In genomic region chr2:190804182-190804795, GRCh38 we compare ENCODE assay signal across 10 cellular contexts.
DNase-seq lines count a peak whose midpoint lies in the region; ATAC-seq, FAIRE-seq and TF ChIP-seq lines count a peak whose summit lies in the region.
"Had no signal": no experiment of that assay in that cellular context is flagged by ENCODE, and none has a peak within 500 bp of the region (broad histone marks: within the 10 kb centered on the region; RNA-seq: fewer than 3 reads in every experiment).

No MANE protein-coding gene starts in this region.

- POLR2A ChIA-PET in OCI-LY7 (lab: Charles Lee): interaction anchor here (0.7 kb wide), 2 partner anchors 232 to 655 kb away, joined by 3 to 6 read pairs; no protein-coding TSS in a partner anchor

- H3K4me1 ChIP-seq in OCI-LY7 (ENCODE audit: insufficient read depth, low read length, poor library complexity, severe bottlenecking): no peaks in the 10 kb centered on the region
- peaks cover 0 to 10% of the 10 kb centered on the region in 2 donors for H3K4me1 ChIP-seq in small intestine (ENCODE audit: control insufficient read depth in 2 of 2, insufficient read depth in 1 of 2, low read depth in 1 of 2, low read length in 1 of 2)

- H3K9me3 ChIP-seq in OCI-LY7 (ENCODE audit: low read length) (no peaks in the 10 kb centered on the region), small intestine (ENCODE audit: control insufficient read depth, low read depth) (no peaks in the 10 kb centered on the region)
- H3K9me3 ChIP-seq: BLaER1 had no signal

- no peak overlapping the region for H3K4me2 ChIP-seq in OCI-LY7 (ENCODE audit: low read length)
- H3K4me2 ChIP-seq: BLaER1 had no signal

- ATAC-seq in HG02981 (IDR thresholded peaks at IDR 0.05; ENCODE audit: unreplicated experiment) (no peak), GM21737 (IDR thresholded peaks at IDR 0.05; ENCODE audit: unreplicated experiment) (no peak)

- no peak overlapping the region for H2AFZ ChIP-seq in OCI-LY7 (ENCODE audit: low read length)

- DNase-seq in DMS53 (lab: John Stamatoyannopoulos, UW) (peak; percentile 31), DMS53 treated with DMSO at 0.1 percent for 48 hours (lab: John Stamatoyannopoulos, UW; ENCODE audit: unreplicated experiment) (no peak), OCI-LY7 (ENCODE audit: low spot score) (no peak), fibroblast of mammary gland (ENCODE audit: low read depth) (peak; percentile 51), small intestine (peak; percentile 48)
- no peak for DNase-seq in stimulated activated CD4-positive, alpha-beta T cell treated with anti-CD3 and anti-CD28 coated beads, Interleukin-15, amount 100 ng/mL, for 24 hours
- DNase-seq: MV-4-11 had no signal

- H3K79me2 ChIP-seq in OCI-LY7 (ENCODE audit: insufficient read depth, low read depth, low read length): no peaks in the 10 kb centered on the region

- peak; percentile 69 for TF ChIP-seq CTCF in OCI-LY7 (conservative IDR thresholded peaks at IDR 0.05; ENCODE audit: low read length)
- peak; percentile 69 for TF ChIP-seq CTCF in fibroblast of mammary gland (conservative IDR thresholded peaks at IDR 0.05; ENCODE audit: control insufficient read depth, insufficient read depth, low read depth, low read length)

- no peaks in the 10 kb centered on the region for H3K36me3 ChIP-seq in OCI-LY7 (ENCODE audit: insufficient read depth, low read length)
- H3K36me3 ChIP-seq in small intestine (ENCODE audit: control insufficient read depth in 2 of 2, insufficient read depth in 2 of 2, low read length in 2 of 2): no peaks in the 10 kb centered on the region
- H3K36me3 ChIP-seq: BLaER1 had no signal

- FAIRE-seq in small intestine (lab: Jason Lieb, UNC): no peak

- no peaks in the 10 kb centered on the region for H4K20me1 ChIP-seq in OCI-LY7 (ENCODE audit: insufficient read depth, low read length)
- H4K20me1 ChIP-seq: BLaER1 had no signal

- H3K27ac ChIP-seq in OCI-LY7 (ENCODE audit: low read depth, low read length, poor library complexity, severe bottlenecking) (no peak overlapping the region), small intestine (ENCODE audit: low read depth in 1 of 2, low read length in 1 of 2) (no peak overlapping the region)
- H3K27ac ChIP-seq: BLaER1 had no signal

- no peaks in the 10 kb centered on the region for H3K9me2 ChIP-seq in OCI-LY7 (ENCODE audit: insufficient read depth, low read length)

- WGBS in small intestine, 3 donors: 27 to 41% (median 40%) methylated on average over 5 of the region's 5 CpGs

- H3K27me3 ChIP-seq in small intestine (ENCODE audit: control insufficient read depth in 2 of 2, insufficient read depth in 2 of 2, low read length in 2 of 2): no peaks in the 10 kb centered on the region
- H3K27me3 ChIP-seq: BLaER1 had no signal

- intact Hi-C loops in OCI-LY7 (cut with micrococcal nuclease; ENCODE audit: unreplicated experiment): loop anchor here (5.0 kb wide), 1 partner anchor 422 kb away; no protein-coding TSS in a partner anchor

- H3K4me3 ChIP-seq in OCI-LY7 (ENCODE audit: low read depth, low read length, poor library complexity, severe bottlenecking) (no peak overlapping the region), fibroblast of mammary gland (ENCODE audit: control insufficient read depth, low read depth, low read length) (no peak overlapping the region), small intestine (ENCODE audit: low read depth in 1 of 2, low read length in 2 of 2) (no peak overlapping the region)
- H3K4me3 ChIP-seq: BLaER1 had no signal

- CTCF ChIA-PET in OCI-LY7 (lab: Charles Lee; ENCODE audit: unreplicated experiment): no interaction called here

- BruUV-seq in OCI-LY7 (replicated peaks; lab: Mats Ljungman, UMichigan): no TSS peak

Comparison
In these comparisons a context has a peak if more than half of its experiments do, and no peak if none do; other contexts are left out.
1. DNase-seq: peak in DMS53 (single experiment), fibroblast of mammary gland (single experiment) and small intestine (single experiment); none in DMS53 treated with DMSO at 0.1 percent for 48 hours (single experiment), OCI-LY7 (single experiment) and stimulated activated CD4-positive, alpha-beta T cell treated with anti-CD3 and anti-CD28 coated beads, Interleukin-15, amount 100 ng/mL, for 24 hours (single experiment).